ENCODE assay signal across 1 cellular context in the genomic region with DNA sequence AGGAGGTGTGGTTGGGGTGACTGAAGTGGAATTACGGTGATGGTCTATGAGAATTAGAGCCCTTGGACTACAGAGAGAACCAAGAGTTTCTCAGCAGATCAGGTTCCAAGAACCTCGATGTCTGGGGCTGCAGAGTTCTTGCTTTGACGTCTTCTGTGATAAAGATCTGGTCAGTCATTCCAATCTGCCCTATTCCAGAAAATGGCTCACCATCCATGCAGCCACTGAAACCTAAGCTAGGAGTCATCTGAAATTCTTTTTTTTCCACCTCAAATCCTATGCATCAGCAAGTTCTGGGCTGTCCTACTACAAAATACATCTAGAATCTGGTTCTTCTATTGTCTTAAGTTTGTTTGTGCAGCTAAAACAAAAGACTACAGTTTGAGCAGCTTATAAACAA.
TF ChIP-seq lines count a peak whose summit lies in the region.

No MANE protein-coding gene starts in this region.

TF ChIP-seq in IMR-90, 13 proteins besides CTCF, POLR2A, EP300 and RAD21 (continued from another document):
- TF ChIP-seq, protein P1, sequence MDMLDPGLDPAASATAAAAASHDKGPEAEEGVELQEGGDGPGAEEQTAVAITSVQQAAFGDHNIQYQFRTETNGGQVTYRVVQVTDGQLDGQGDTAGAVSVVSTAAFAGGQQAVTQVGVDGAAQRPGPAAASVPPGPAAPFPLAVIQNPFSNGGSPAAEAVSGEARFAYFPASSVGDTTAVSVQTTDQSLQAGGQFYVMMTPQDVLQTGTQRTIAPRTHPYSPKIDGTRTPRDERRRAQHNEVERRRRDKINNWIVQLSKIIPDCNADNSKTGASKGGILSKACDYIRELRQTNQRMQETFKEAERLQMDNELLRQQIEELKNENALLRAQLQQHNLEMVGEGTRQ (IDR thresholded peaks at IDR 0.05; ENCODE audit: low read depth, low read length) = no peak
- TF ChIP-seq FOS (IDR thresholded peaks at IDR 0.05; ENCODE audit: low read depth, low read length) (no peak), MXI1 (IDR thresholded peaks at IDR 0.05; ENCODE audit: borderline replicate concordance, low read depth, low read length) (no peak), RFX5 (IDR thresholded peaks at IDR 0.05; ENCODE audit: low read depth, low read length) (no peak), CHD1 (IDR thresholded peaks at IDR 0.05; ENCODE audit: low read depth, low read length) (no peak), NFE2L2 (IDR thresholded peaks at IDR 0.05; ENCODE audit: low read depth, low read length) (no peak)
- TF ChIP-seq, protein P2, sequence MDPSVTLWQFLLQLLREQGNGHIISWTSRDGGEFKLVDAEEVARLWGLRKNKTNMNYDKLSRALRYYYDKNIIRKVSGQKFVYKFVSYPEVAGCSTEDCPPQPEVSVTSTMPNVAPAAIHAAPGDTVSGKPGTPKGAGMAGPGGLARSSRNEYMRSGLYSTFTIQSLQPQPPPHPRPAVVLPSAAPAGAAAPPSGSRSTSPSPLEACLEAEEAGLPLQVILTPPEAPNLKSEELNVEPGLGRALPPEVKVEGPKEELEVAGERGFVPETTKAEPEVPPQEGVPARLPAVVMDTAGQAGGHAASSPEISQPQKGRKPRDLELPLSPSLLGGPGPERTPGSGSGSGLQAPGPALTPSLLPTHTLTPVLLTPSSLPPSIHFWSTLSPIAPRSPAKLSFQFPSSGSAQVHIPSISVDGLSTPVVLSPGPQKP (IDR thresholded peaks at IDR 0.05; ENCODE audit: borderline replicate concordance, low read depth, low read length) = no peak
